In genomic region chr12:3959799-3960560, GRCh38 we compare ENCODE assay signal across 1 cellular context.
TF ChIP-seq lines count a peak whose summit lies in the region.

No MANE protein-coding gene starts in this region.

TF ChIP-seq in HepG2, 621 proteins besides CTCF, POLR2A, EP300 and RAD21 (continued from another document and continues in another):
- no peak for TF ChIP-seq ZNF616 (CRISPR knock-in tag; IDR thresholded peaks at IDR 0.05; ENCODE audit: low read depth)
- no peak for TF ChIP-seq ZNF138 (CRISPR knock-in tag; IDR thresholded peaks at IDR 0.05; ENCODE audit: low read depth)
- TF ChIP-seq ZNF777 (CRISPR knock-in tag; IDR thresholded peaks at IDR 0.05), result no peak
- no peak for TF ChIP-seq SRSF9 (IDR thresholded peaks at IDR 0.05; ENCODE audit: borderline replicate concordance, insufficient read depth, low read depth, low read length, poor library complexity, severe bottlenecking)
- no peak for TF ChIP-seq KLF13 (CRISPR knock-in tag; IDR thresholded peaks at IDR 0.05)
- TF ChIP-seq SNAPC2 (CRISPR knock-in tag; IDR thresholded peaks at IDR 0.05), result no peak
- no peak for TF ChIP-seq REL (CRISPR knock-in tag; conservative IDR thresholded peaks at IDR 0.05)
- TF ChIP-seq PLRG1 (conservative IDR thresholded peaks at IDR 0.05), result no peak
- TF ChIP-seq HOXA9 (CRISPR knock-in tag; IDR thresholded peaks at IDR 0.05; ENCODE audit: borderline replicate concordance), result no peak
- TF ChIP-seq ZNF318 (CRISPR knock-in tag; IDR thresholded peaks at IDR 0.05), result no peak
- TF ChIP-seq ZNF451 (CRISPR knock-in tag; IDR thresholded peaks at IDR 0.05), result no peak
- no peak for TF ChIP-seq ZNF501 (CRISPR knock-in tag; IDR thresholded peaks at IDR 0.05)
- TF ChIP-seq RNF2 (conservative IDR thresholded peaks at IDR 0.05; ENCODE audit: low read depth), result no peak
- TF ChIP-seq FOXK2 (IDR thresholded peaks at IDR 0.05), result no peak
- no peak for TF ChIP-seq ZNF839 (CRISPR knock-in tag; IDR thresholded peaks at IDR 0.05; ENCODE audit: borderline replicate concordance)
- no peak for TF ChIP-seq ZNF224 (CRISPR knock-in tag; IDR thresholded peaks at IDR 0.05)
- no peak for TF ChIP-seq RFX1 (IDR thresholded peaks at IDR 0.05)
- no peak for TF ChIP-seq CC2D1A (CRISPR knock-in tag; IDR thresholded peaks at IDR 0.05)
- TF ChIP-seq NFKBIZ (CRISPR knock-in tag; IDR thresholded peaks at IDR 0.05), result 0 out of 2 replicates have a peak, but pooled peaks have one; percentile 31
- TF ChIP-seq, protein P1, sequence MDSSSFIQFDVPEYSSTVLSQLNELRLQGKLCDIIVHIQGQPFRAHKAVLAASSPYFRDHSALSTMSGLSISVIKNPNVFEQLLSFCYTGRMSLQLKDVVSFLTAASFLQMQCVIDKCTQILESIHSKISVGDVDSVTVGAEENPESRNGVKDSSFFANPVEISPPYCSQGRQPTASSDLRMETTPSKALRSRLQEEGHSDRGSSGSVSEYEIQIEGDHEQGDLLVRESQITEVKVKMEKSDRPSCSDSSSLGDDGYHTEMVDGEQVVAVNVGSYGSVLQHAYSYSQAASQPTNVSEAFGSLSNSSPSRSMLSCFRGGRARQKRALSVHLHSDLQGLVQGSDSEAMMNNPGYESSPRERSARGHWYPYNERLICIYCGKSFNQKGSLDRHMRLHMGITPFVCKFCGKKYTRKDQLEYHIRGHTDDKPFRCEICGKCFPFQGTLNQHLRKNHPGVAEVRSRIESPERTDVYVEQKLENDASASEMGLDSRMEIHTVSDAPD (CRISPR knock-in tag; IDR thresholded peaks at IDR 0.05), result no peak
- no peak for TF ChIP-seq ZNF770 (CRISPR knock-in tag; IDR thresholded peaks at IDR 0.05)
- TF ChIP-seq ZNF772 (CRISPR knock-in tag; IDR thresholded peaks at IDR 0.05), result peak; percentile 50; the same call in 1 of the 2 replicates
- TF ChIP-seq ZNF264 (CRISPR knock-in tag; IDR thresholded peaks at IDR 0.05), result no peak
- no peak for TF ChIP-seq ZNF598 (CRISPR knock-in tag; IDR thresholded peaks at IDR 0.05; ENCODE audit: borderline replicate concordance)
- no peak for TF ChIP-seq ZBTB26 (CRISPR knock-in tag; IDR thresholded peaks at IDR 0.05; ENCODE audit: borderline replicate concordance)
- TF ChIP-seq CBFB (CRISPR knock-in tag; IDR thresholded peaks at IDR 0.05), result 0 out of 2 replicates have a peak, but pooled peaks have one; percentile 47
- no peak for TF ChIP-seq ZSCAN9 (CRISPR knock-in tag; IDR thresholded peaks at IDR 0.05; ENCODE audit: borderline replicate concordance)
- no peak for TF ChIP-seq DMTF1 (CRISPR knock-in tag; IDR thresholded peaks at IDR 0.05)
- TF ChIP-seq TFDP2 (CRISPR knock-in tag; IDR thresholded peaks at IDR 0.05), result 0 out of 2 replicates have a peak, but pooled peaks have one; percentile 16
- TF ChIP-seq, protein P2, sequence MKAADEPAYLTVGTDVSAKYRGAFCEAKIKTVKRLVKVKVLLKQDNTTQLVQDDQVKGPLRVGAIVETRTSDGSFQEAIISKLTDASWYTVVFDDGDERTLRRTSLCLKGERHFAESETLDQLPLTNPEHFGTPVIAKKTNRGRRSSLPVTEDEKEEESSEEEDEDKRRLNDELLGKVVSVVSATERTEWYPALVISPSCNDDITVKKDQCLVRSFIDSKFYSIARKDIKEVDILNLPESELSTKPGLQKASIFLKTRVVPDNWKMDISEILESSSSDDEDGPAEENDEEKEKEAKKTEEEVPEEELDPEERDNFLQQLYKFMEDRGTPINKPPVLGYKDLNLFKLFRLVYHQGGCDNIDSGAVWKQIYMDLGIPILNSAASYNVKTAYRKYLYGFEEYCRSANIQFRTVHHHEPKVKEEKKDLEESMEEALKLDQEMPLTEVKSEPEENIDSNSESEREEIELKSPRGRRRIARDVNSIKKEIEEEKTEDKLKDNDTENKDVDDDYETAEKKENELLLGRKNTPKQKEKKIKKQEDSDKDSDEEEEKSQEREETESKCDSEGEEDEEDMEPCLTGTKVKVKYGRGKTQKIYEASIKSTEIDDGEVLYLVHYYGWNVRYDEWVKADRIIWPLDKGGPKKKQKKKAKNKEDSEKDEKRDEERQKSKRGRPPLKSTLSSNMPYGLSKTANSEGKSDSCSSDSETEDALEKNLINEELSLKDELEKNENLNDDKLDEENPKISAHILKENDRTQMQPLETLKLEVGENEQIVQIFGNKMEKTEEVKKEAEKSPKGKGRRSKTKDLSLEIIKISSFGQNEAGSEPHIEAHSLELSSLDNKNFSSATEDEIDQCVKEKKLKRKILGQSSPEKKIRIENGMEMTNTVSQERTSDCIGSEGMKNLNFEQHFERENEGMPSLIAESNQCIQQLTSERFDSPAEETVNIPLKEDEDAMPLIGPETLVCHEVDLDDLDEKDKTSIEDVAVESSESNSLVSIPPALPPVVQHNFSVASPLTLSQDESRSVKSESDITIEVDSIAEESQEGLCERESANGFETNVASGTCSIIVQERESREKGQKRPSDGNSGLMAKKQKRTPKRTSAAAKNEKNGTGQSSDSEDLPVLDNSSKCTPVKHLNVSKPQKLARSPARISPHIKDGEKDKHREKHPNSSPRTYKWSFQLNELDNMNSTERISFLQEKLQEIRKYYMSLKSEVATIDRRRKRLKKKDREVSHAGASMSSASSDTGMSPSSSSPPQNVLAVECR (CRISPR knock-in tag; IDR thresholded peaks at IDR 0.05; ENCODE audit: borderline replicate concordance), result 0 out of 2 replicates have a peak, but pooled peaks have one; percentile 19
- TF ChIP-seq TRIM24 (CRISPR knock-in tag; IDR thresholded peaks at IDR 0.05), result 0 out of 2 replicates have a peak, but pooled peaks have one; percentile 21
- TF ChIP-seq KDM2A (CRISPR knock-in tag; IDR thresholded peaks at IDR 0.05; ENCODE audit: borderline replicate concordance, low read depth), result no peak
- TF ChIP-seq SNRNP70 (IDR thresholded peaks at IDR 0.05; ENCODE audit: low read depth, low read length), result no peak
- peak; percentile 38; the same call in 1 of the 2 replicates for TF ChIP-seq SPEN (CRISPR knock-in tag; IDR thresholded peaks at IDR 0.05; ENCODE audit: low read depth)
- TF ChIP-seq ZNF232 (CRISPR knock-in tag; IDR thresholded peaks at IDR 0.05; ENCODE audit: borderline replicate concordance), result no peak
- TF ChIP-seq ERF (CRISPR knock-in tag; IDR thresholded peaks at IDR 0.05), result no peak
- TF ChIP-seq RARG (CRISPR knock-in tag; IDR thresholded peaks at IDR 0.05; ENCODE audit: low read depth), result no peak
- TF ChIP-seq, protein P3, sequence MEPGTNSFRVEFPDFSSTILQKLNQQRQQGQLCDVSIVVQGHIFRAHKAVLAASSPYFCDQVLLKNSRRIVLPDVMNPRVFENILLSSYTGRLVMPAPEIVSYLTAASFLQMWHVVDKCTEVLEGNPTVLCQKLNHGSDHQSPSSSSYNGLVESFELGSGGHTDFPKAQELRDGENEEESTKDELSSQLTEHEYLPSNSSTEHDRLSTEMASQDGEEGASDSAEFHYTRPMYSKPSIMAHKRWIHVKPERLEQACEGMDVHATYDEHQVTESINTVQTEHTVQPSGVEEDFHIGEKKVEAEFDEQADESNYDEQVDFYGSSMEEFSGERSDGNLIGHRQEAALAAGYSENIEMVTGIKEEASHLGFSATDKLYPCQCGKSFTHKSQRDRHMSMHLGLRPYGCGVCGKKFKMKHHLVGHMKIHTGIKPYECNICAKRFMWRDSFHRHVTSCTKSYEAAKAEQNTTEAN (CRISPR knock-in tag; conservative IDR thresholded peaks at IDR 0.05), result no peak
- TF ChIP-seq ZMYM2 (CRISPR knock-in tag; IDR thresholded peaks at IDR 0.05), result 0 out of 2 replicates have a peak, but pooled peaks have one; percentile 63
- no peak for TF ChIP-seq RFX3 (CRISPR knock-in tag; IDR thresholded peaks at IDR 0.05)
- TF ChIP-seq ZNF674 (CRISPR knock-in tag; IDR thresholded peaks at IDR 0.05; ENCODE audit: low read depth), result no peak
- TF ChIP-seq ATAD3A (CRISPR knock-in tag; IDR thresholded peaks at IDR 0.05), result no peak
